Comparison of ENCODE assay signal across 1 cellular context in the genomic region with DNA sequence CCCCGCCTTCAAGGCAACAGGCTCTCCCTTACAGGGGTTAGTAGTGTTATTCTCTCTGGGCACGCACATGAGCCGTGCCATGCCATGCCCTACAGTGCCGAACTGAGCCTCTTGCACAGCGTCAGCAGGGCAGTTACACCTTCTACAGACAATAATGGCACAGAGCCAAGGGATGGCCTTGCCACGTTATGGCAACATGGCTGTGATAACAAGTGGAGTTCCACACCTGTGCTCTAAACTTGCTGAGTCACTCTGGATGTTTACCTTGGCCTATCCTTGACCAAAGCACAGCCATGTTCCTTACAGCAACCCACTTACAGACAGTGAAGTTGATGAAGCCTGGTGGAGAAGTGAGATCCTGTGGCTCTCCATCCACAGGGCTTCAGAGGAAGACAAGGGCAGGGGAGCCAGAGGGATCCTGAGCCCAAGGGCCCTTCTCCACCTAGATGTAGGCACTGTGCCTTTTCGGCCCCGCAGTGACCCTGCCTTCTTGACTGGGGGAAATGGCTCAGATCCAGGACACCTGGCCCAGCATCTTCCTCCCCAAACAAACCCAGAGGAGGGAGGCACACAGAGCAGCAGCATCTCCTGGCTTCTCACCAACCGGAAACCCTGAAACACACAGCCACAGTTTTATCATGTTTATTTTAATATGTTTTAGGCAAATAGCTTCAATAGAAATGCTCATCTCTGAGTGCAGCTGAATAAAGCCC.
TF ChIP-seq lines count a peak whose summit lies in the region.

No MANE protein-coding gene starts in this region.

TF ChIP-seq in HepG2, 621 proteins besides CTCF, POLR2A, EP300 and RAD21 (continued from another document):
- TF ChIP-seq, protein P1, sequence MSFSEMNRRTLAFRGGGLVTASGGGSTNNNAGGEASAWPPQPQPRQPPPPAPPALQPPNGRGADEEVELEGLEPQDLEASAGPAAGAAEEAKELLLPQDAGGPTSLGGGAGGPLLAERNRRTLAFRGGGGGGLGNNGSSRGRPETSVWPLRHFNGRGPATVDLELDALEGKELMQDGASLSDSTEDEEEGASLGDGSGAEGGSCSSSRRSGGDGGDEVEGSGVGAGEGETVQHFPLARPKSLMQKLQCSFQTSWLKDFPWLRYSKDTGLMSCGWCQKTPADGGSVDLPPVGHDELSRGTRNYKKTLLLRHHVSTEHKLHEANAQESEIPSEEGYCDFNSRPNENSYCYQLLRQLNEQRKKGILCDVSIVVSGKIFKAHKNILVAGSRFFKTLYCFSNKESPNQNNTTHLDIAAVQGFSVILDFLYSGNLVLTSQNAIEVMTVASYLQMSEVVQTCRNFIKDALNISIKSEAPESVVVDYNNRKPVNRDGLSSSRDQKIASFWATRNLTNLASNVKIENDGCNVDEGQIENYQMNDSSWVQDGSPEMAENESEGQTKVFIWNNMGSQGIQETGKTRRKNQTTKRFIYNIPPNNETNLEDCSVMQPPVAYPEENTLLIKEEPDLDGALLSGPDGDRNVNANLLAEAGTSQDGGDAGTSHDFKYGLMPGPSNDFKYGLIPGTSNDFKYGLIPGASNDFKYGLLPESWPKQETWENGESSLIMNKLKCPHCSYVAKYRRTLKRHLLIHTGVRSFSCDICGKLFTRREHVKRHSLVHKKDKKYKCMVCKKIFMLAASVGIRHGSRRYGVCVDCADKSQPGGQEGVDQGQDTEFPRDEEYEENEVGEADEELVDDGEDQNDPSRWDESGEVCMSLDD (CRISPR knock-in tag; IDR thresholded peaks at IDR 0.05; ENCODE audit: borderline replicate concordance), result no peak
- peak; percentile 79; the same call in 1 of the 2 replicates for TF ChIP-seq MAFG (CRISPR knock-in tag; IDR thresholded peaks at IDR 0.05)
- TF ChIP-seq FOXA3 (CRISPR knock-in tag; IDR thresholded peaks at IDR 0.05), result peak; percentile 71
- TF ChIP-seq, protein P2, sequence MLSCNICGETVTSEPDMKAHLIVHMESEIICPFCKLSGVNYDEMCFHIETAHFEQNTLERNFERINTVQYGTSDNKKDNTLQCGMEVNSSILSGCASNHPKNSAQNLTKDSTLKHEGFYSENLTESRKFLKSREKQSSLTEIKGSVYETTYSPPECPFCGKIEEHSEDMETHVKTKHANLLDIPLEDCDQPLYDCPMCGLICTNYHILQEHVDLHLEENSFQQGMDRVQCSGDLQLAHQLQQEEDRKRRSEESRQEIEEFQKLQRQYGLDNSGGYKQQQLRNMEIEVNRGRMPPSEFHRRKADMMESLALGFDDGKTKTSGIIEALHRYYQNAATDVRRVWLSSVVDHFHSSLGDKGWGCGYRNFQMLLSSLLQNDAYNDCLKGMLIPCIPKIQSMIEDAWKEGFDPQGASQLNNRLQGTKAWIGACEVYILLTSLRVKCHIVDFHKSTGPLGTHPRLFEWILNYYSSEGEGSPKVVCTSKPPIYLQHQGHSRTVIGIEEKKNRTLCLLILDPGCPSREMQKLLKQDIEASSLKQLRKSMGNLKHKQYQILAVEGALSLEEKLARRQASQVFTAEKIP (CRISPR knock-in tag; IDR thresholded peaks at IDR 0.05; ENCODE audit: borderline replicate concordance), result no peak
- TF ChIP-seq SALL1 (CRISPR knock-in tag; IDR thresholded peaks at IDR 0.05), result no peak
- TF ChIP-seq FOSL2 (CRISPR knock-in tag; IDR thresholded peaks at IDR 0.05), result peak; percentile 57
- TF ChIP-seq ZSCAN31 (CRISPR knock-in tag; IDR thresholded peaks at IDR 0.05; ENCODE audit: low read depth), result peak; percentile 98
- TF ChIP-seq, protein P3, sequence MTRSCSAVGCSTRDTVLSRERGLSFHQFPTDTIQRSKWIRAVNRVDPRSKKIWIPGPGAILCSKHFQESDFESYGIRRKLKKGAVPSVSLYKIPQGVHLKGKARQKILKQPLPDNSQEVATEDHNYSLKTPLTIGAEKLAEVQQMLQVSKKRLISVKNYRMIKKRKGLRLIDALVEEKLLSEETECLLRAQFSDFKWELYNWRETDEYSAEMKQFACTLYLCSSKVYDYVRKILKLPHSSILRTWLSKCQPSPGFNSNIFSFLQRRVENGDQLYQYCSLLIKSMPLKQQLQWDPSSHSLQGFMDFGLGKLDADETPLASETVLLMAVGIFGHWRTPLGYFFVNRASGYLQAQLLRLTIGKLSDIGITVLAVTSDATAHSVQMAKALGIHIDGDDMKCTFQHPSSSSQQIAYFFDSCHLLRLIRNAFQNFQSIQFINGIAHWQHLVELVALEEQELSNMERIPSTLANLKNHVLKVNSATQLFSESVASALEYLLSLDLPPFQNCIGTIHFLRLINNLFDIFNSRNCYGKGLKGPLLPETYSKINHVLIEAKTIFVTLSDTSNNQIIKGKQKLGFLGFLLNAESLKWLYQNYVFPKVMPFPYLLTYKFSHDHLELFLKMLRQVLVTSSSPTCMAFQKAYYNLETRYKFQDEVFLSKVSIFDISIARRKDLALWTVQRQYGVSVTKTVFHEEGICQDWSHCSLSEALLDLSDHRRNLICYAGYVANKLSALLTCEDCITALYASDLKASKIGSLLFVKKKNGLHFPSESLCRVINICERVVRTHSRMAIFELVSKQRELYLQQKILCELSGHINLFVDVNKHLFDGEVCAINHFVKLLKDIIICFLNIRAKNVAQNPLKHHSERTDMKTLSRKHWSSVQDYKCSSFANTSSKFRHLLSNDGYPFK (CRISPR knock-in tag; IDR thresholded peaks at IDR 0.05; ENCODE audit: borderline replicate concordance), result peak; percentile 36; the same call in 1 of the 2 replicates
- 0 out of 2 replicates have a peak, but pooled peaks have one; percentile 18 for TF ChIP-seq MAFF (IDR thresholded peaks at IDR 0.05; ENCODE audit: low read depth, low read length)
- no peak for TF ChIP-seq GATA4 (IDR thresholded peaks at IDR 0.05; ENCODE audit: borderline replicate concordance, low read depth)
- TF ChIP-seq SOX6 (IDR thresholded peaks at IDR 0.05), result no peak
- TF ChIP-seq SOX6 (CRISPR knock-in tag; IDR thresholded peaks at IDR 0.05), result 0 out of 2 replicates have a peak, but pooled peaks have one; percentile 27
- no peak for TF ChIP-seq HNRNPK (IDR thresholded peaks at IDR 0.05; ENCODE audit: low read depth, low read length, poor library complexity, severe bottlenecking)
- no peak for TF ChIP-seq SRY (CRISPR knock-in tag; IDR thresholded peaks at IDR 0.05)
- TF ChIP-seq, protein P4, sequence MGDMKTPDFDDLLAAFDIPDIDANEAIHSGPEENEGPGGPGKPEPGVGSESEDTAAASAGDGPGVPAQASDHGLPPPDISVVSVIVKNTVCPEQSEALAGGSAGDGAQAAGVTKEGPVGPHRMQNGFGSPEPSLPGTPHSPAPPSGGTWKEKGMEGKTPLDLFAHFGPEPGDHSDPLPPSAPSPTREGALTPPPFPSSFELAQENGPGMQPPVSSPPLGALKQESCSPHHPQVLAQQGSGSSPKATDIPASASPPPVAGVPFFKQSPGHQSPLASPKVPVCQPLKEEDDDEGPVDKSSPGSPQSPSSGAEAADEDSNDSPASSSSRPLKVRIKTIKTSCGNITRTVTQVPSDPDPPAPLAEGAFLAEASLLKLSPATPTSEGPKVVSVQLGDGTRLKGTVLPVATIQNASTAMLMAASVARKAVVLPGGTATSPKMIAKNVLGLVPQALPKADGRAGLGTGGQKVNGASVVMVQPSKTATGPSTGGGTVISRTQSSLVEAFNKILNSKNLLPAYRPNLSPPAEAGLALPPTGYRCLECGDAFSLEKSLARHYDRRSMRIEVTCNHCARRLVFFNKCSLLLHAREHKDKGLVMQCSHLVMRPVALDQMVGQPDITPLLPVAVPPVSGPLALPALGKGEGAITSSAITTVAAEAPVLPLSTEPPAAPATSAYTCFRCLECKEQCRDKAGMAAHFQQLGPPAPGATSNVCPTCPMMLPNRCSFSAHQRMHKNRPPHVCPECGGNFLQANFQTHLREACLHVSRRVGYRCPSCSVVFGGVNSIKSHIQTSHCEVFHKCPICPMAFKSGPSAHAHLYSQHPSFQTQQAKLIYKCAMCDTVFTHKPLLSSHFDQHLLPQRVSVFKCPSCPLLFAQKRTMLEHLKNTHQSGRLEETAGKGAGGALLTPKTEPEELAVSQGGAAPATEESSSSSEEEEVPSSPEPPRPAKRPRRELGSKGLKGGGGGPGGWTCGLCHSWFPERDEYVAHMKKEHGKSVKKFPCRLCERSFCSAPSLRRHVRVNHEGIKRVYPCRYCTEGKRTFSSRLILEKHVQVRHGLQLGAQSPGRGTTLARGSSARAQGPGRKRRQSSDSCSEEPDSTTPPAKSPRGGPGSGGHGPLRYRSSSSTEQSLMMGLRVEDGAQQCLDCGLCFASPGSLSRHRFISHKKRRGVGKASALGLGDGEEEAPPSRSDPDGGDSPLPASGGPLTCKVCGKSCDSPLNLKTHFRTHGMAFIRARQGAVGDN (CRISPR knock-in tag; IDR thresholded peaks at IDR 0.05), result peak; percentile 35; the same call in 1 of the 2 replicates
- TF ChIP-seq MAFK (conservative IDR thresholded peaks at IDR 0.05 in 1 of 2, IDR thresholded peaks at IDR 0.05 in 1 of 2; ENCODE audit: low read length in 2 of 2), result peak; percentile 39 to 64; a peak in 3 of 4 replicates
- no peak for TF ChIP-seq AGO1 (IDR thresholded peaks at IDR 0.05; ENCODE audit: low read depth, low read length, poor library complexity, severe bottlenecking)
- TF ChIP-seq MLLT10 (CRISPR knock-in tag; IDR thresholded peaks at IDR 0.05), result no peak
- no peak for TF ChIP-seq ZNF343 (CRISPR knock-in tag; IDR thresholded peaks at IDR 0.05)
- TF ChIP-seq ZNF382 (CRISPR knock-in tag; IDR thresholded peaks at IDR 0.05; ENCODE audit: borderline replicate concordance), result no peak
- TF ChIP-seq EED (CRISPR knock-in tag; IDR thresholded peaks at IDR 0.05), result 0 out of 2 replicates have a peak, but pooled peaks have one; percentile 48
- peak; percentile 56; the same call in 1 of the 2 replicates for TF ChIP-seq ZNF12 (CRISPR knock-in tag; IDR thresholded peaks at IDR 0.05)
TF ChIP-seq in HepG2: peak in this region for 17.
